8 cellular contexts compared by ENCODE assay signal in the genomic region with DNA sequence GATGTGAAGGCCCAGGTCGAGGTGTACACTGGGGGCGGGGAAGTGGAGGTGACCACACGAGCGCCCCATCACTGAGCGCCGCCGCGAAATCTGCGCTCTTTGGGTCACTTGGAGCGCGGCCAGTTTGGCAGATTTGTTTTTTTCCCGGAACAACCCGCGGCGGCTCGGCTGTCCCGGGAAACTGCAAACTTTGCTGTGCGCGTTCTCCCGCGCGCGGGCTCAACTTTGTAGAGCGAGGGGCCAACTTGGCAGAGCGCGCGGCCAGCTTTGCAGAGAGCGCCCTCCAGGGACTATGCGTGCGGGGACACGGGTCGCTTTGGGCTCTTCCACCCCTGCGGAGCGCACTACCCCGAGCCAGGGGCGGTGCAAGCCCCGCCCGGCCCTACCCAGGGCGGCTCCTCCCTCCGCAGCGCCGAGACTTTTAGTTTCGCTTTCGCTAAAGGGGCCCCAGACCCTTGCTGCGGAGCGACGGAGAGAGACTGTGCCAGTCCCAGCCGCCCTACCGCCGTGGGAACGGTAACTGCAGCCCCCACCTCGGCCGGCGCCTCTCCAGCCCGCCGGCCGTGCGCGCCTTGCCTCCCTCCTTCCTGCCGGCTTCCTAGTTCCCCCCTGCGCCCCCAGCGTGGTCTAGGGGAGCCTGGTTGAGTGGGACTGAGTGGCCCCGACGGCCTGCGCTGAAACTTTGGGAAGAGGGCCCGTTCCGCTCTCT. TPM values are rescaled to one million over a fixed set of nuclear protein-coding genes. Genes with fewer than 3 reads are reported as not detected.
DNase-seq lines count a peak whose midpoint lies in the region; ATAC-seq and TF ChIP-seq lines count a peak whose summit lies in the region.

CASP7 (plus strand) TSS at position 450 of the 709 bp plus-strand sequence. CDS start 17,582 bp downstream, outside the sequence.

- H3K9ac ChIP-seq in endodermal cell (ENCODE audit: extremely low read depth, low read length, poor library complexity, severe bottlenecking), result peak within 1 kb of the TSS; percentile 82

- peaks cover 10% of the 10 kb centered on the region for H3K4me1 Mint-ChIP-seq in endodermal cell

- H3K27ac ChIP-seq in endodermal cell (ENCODE audit: low read depth, low read length) (peak within 1 kb of the TSS; percentile 6), mesodermal cell (ENCODE audit: low read depth, low read length, severe bottlenecking) (peak within 1 kb of the TSS; percentile 71)

- ATAC-seq in HG03439 (IDR thresholded peaks at IDR 0.05; ENCODE audit: unreplicated experiment), result peak; percentile 77

- DNase-seq in CD1c-positive myeloid dendritic cell (ENCODE audit: extremely low spot score) (peak; percentile 83), GM19238 (ENCODE audit: insufficient read length, low spot score) (peak; percentile 69), NOMO-1 (lab: John Stamatoyannopoulos, UW; ENCODE audit: unreplicated experiment in 2 of 2) (peak; percentile 86 to 89), endodermal cell (peak; percentile 95)
- peak; percentile 44 for DNase-seq in activated CD8-positive, alpha-beta memory T cell treated with anti-CD3 and anti-CD28 coated beads, Interleukin-2, amount 50 U/mL, for 1 hour (ENCODE audit: extremely low read depth)
- peak; percentile 67 to 69 for DNase-seq in stimulated activated CD8-positive, alpha-beta memory T cell treated with anti-CD3 and anti-CD28 coated beads, Interleukin-15, amount 100 ng/mL, for 4 hours (ENCODE audit: low read depth in 2 of 2)

- H3K4me3 ChIP-seq in endodermal cell (ENCODE audit: low read length), result peak within 1 kb of the TSS; percentile 97
- peak within 1 kb of the TSS; percentile 87 for H3K4me3 ChIP-seq in mesodermal cell (ENCODE audit: extremely low read depth, insufficient read depth, low read length, poor library complexity, severe bottlenecking)

- H3K9me3 ChIP-seq in endodermal cell (ENCODE audit: control insufficient read depth, low read length) (peaks cover 5% of the 10 kb centered on the region), mesodermal cell (ENCODE audit: control insufficient read depth, low read length) (peaks cover 3% of the 10 kb centered on the region)

- WGBS in endodermal cell (ENCODE audit: insufficient coverage in 1 of 2, insufficient read length in 1 of 2), 2 experiments, result 0% methylated on average over 31 to 67 of the region's 67 CpGs
- 0% methylated on average over 48 to 58 of the region's 67 CpGs for WGBS in mesodermal cell (ENCODE audit: insufficient coverage in 2 of 2), 2 experiments

- peaks cover 22% of the 10 kb centered on the region for H3K27me3 Mint-ChIP-seq in endodermal cell (ENCODE audit: insufficient read depth)

- peaks cover 3% of the 10 kb centered on the region for H3K36me3 ChIP-seq in endodermal cell (ENCODE audit: control insufficient read depth, insufficient read depth, low read length)
- no peaks in the 10 kb centered on the region for H3K36me3 ChIP-seq in mesodermal cell (ENCODE audit: control insufficient read depth, insufficient read depth, low read length)

- peaks cover 3% of the 10 kb centered on the region for H3K9me3 Mint-ChIP-seq in endodermal cell

- H3K4me1 ChIP-seq in endodermal cell (ENCODE audit: control insufficient read depth, insufficient read depth, low read length), result no peaks in the 10 kb centered on the region
- peaks cover 6% of the 10 kb centered on the region for H3K4me1 ChIP-seq in mesodermal cell (ENCODE audit: control insufficient read depth, insufficient read depth, low read length, poor library complexity, severe bottlenecking)

- H3K27ac Mint-ChIP-seq in endodermal cell, result peak within 1 kb of the TSS; percentile 71

- H3K36me3 Mint-ChIP-seq in endodermal cell (ENCODE audit: low read depth), result peaks cover 17% of the 10 kb centered on the region

- peak within 1 kb of the TSS; percentile 91 for H3K4me3 Mint-ChIP-seq in endodermal cell

- peak; percentile 51 for TF ChIP-seq CTCF in endodermal cell (conservative IDR thresholded peaks at IDR 0.05)

- H3K27me3 ChIP-seq in endodermal cell (ENCODE audit: control insufficient read depth, insufficient read depth, low read length, poor library complexity, severe bottlenecking), result peaks cover 4% of the 10 kb centered on the region

RNA-seq across cellular contexts. Expression of gene CASP7, which starts in this region (rescaled TPM):
- 10 to 100 TPM; 14.4 to 15.6 TPM for total RNA-seq in endodermal cell
- polyA plus RNA-seq in endodermal cell (2013, experiment 1 of 2), result 6.7 TPM
- 7.4 TPM for polyA plus RNA-seq in endodermal cell (2013, experiment 2 of 2)
- polyA plus RNA-seq in mesodermal cell (2013, experiment 1 of 2), result 11.1 TPM
- 12.6 TPM for polyA plus RNA-seq in mesodermal cell (2013, experiment 2 of 2)

Comparison
In these comparisons a context has a peak if more than half of its experiments do, and no peak if none do; other contexts are left out.
1. Peak in every context shown above with its lines: DNase-seq, ATAC-seq, H3K4me3 ChIP-seq and H3K27ac ChIP-seq.
2. DNase-seq: peak in every context shown above with its lines; median percentile 95 in endodermal cell; 88 in NOMO-1; 83 in CD1c-positive myeloid dendritic cell; 69 in GM19238; 68 in stimulated activated CD8-positive, alpha-beta memory T cell treated with anti-CD3 and anti-CD28 coated beads, Interleukin-15, amount 100 ng/mL, for 4 hours; 44 in activated CD8-positive, alpha-beta memory T cell treated with anti-CD3 and anti-CD28 coated beads, Interleukin-2, amount 50 U/mL, for 1 hour.